Comparison of ENCODE assay signal across 2 cellular contexts in genomic region chr19:38095411-38096308, GRCh38.
TF ChIP-seq lines count a peak whose summit lies in the region.

No MANE protein-coding gene starts in this region.

TF ChIP-seq in HEK293T, 16 proteins besides CTCF, POLR2A, EP300 and RAD21:
- TF ChIP-seq PKNOX1 (IDR thresholded peaks at IDR 0.05) (0 out of 2 replicates have a peak, but pooled peaks have one; percentile 24), LEF1 (IDR thresholded peaks at IDR 0.05; ENCODE audit: borderline replicate concordance) (no peak)

TF ChIP-seq in H1, 55 proteins besides CTCF, POLR2A, EP300 and RAD21:
- TF ChIP-seq, protein P1, sequence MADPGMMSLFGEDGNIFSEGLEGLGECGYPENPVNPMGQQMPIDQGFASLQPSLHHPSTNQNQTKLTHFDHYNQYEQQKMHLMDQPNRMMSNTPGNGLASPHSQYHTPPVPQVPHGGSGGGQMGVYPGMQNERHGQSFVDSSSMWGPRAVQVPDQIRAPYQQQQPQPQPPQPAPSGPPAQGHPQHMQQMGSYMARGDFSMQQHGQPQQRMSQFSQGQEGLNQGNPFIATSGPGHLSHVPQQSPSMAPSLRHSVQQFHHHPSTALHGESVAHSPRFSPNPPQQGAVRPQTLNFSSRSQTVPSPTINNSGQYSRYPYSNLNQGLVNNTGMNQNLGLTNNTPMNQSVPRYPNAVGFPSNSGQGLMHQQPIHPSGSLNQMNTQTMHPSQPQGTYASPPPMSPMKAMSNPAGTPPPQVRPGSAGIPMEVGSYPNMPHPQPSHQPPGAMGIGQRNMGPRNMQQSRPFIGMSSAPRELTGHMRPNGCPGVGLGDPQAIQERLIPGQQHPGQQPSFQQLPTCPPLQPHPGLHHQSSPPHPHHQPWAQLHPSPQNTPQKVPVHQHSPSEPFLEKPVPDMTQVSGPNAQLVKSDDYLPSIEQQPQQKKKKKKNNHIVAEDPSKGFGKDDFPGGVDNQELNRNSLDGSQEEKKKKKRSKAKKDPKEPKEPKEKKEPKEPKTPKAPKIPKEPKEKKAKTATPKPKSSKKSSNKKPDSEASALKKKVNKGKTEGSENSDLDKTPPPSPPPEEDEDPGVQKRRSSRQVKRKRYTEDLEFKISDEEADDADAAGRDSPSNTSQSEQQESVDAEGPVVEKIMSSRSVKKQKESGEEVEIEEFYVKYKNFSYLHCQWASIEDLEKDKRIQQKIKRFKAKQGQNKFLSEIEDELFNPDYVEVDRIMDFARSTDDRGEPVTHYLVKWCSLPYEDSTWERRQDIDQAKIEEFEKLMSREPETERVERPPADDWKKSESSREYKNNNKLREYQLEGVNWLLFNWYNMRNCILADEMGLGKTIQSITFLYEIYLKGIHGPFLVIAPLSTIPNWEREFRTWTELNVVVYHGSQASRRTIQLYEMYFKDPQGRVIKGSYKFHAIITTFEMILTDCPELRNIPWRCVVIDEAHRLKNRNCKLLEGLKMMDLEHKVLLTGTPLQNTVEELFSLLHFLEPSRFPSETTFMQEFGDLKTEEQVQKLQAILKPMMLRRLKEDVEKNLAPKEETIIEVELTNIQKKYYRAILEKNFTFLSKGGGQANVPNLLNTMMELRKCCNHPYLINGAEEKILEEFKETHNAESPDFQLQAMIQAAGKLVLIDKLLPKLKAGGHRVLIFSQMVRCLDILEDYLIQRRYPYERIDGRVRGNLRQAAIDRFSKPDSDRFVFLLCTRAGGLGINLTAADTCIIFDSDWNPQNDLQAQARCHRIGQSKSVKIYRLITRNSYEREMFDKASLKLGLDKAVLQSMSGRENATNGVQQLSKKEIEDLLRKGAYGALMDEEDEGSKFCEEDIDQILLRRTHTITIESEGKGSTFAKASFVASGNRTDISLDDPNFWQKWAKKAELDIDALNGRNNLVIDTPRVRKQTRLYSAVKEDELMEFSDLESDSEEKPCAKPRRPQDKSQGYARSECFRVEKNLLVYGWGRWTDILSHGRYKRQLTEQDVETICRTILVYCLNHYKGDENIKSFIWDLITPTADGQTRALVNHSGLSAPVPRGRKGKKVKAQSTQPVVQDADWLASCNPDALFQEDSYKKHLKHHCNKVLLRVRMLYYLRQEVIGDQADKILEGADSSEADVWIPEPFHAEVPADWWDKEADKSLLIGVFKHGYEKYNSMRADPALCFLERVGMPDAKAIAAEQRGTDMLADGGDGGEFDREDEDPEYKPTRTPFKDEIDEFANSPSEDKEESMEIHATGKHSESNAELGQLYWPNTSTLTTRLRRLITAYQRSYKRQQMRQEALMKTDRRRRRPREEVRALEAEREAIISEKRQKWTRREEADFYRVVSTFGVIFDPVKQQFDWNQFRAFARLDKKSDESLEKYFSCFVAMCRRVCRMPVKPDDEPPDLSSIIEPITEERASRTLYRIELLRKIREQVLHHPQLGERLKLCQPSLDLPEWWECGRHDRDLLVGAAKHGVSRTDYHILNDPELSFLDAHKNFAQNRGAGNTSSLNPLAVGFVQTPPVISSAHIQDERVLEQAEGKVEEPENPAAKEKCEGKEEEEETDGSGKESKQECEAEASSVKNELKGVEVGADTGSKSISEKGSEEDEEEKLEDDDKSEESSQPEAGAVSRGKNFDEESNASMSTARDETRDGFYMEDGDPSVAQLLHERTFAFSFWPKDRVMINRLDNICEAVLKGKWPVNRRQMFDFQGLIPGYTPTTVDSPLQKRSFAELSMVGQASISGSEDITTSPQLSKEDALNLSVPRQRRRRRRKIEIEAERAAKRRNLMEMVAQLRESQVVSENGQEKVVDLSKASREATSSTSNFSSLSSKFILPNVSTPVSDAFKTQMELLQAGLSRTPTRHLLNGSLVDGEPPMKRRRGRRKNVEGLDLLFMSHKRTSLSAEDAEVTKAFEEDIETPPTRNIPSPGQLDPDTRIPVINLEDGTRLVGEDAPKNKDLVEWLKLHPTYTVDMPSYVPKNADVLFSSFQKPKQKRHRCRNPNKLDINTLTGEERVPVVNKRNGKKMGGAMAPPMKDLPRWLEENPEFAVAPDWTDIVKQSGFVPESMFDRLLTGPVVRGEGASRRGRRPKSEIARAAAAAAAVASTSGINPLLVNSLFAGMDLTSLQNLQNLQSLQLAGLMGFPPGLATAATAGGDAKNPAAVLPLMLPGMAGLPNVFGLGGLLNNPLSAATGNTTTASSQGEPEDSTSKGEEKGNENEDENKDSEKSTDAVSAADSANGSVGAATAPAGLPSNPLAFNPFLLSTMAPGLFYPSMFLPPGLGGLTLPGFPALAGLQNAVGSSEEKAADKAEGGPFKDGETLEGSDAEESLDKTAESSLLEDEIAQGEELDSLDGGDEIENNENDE (IDR thresholded peaks at IDR 0.05; ENCODE audit: insufficient replicate concordance, low read length): no peak
- TF ChIP-seq CHD2 (IDR thresholded peaks at IDR 0.05; ENCODE audit: low read length): no peak
- no peak for TF ChIP-seq TEAD4 (IDR thresholded peaks at IDR 0.05; ENCODE audit: low read depth, low read length)
- peak; percentile 33; the same call in 1 of the 2 replicates for TF ChIP-seq CREB1 (IDR thresholded peaks at IDR 0.05)
- TF ChIP-seq RFX5 (IDR thresholded peaks at IDR 0.05; ENCODE audit: borderline replicate concordance, low read depth, low read length): peak; percentile 80
- 0 out of 4 replicates have a peak, but pooled peaks of 1 of the 2 experiments have one; percentile 34 for TF ChIP-seq SIN3A (conservative IDR thresholded peaks at IDR 0.05 in 1 of 2, IDR thresholded peaks at IDR 0.05 in 1 of 2; ENCODE audit: low read depth in 1 of 2, low read length in 2 of 2)
- no peak for TF ChIP-seq SRF (IDR thresholded peaks at IDR 0.05; ENCODE audit: low read depth, low read length)
- TF ChIP-seq POLR2AphosphoS5 (IDR thresholded peaks at IDR 0.05; ENCODE audit: low read depth, low read length): no peak
- TF ChIP-seq SP1 (IDR thresholded peaks at IDR 0.05; ENCODE audit: low read depth, low read length): no peak
- no peak for TF ChIP-seq KDM5A (IDR thresholded peaks at IDR 0.05; ENCODE audit: low read length)
- TF ChIP-seq SIX5 (IDR thresholded peaks at IDR 0.05; ENCODE audit: low read depth, low read length): no peak
- TF ChIP-seq TAF7 (optimal IDR thresholded peaks at IDR 0.05; ENCODE audit: borderline replicate concordance, low read depth, low read length): no peak
- no peak for TF ChIP-seq TCF12 (IDR thresholded peaks at IDR 0.05; ENCODE audit: low read depth, low read length)
- TF ChIP-seq SP2 (IDR thresholded peaks at IDR 0.05; ENCODE audit: low read length): no peak
